In the genomic region with DNA sequence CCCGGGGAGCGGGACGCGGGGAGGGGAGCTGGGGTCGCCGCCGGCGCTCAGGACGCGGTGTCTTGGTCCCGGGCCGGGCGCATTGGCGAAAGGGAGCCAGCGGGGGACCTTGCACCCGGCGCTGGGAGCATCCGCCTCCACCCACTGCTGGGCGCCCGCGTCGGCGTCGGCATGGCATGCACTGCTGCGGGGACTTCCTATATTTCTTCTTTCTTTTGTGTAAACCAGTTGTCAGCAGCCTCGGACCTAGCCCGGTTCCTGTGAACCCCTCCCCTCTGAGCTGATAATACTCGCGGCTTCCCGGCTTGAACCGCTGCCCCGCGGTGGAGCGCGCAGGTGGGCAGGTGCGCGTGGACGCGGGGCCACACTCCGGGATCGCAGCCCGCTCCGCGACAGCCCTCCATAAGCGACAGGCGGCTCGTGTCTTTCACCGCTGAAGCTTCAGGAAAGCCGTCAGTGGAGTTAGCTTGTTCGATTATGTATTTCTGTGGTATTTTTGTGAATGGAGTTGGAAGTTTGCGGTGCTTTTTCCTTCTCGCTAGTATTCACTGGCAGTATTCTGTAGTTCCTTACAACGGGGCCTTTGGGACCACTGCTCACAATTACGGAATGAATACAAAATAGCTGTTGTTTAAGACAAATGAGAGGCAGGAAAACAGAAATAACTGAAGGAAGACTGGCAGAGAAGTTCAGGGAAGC, we compare ENCODE assay signal across 8 cellular contexts. TPM values are rescaled to one million over a fixed set of nuclear protein-coding genes. Genes with fewer than 3 reads are reported as not detected.
DNase-seq lines count a peak whose midpoint lies in the region; TF ChIP-seq lines count a peak whose summit lies in the region.

No MANE protein-coding gene starts in this region.

- H3K4me3 Mint-ChIP-seq in HFFc6 (peak overlapping the region; percentile 92), mesothelial cell of epicardium (peak overlapping the region; percentile 93)
- peak overlapping the region; percentile 93 for H3K4me3 Mint-ChIP-seq in stimulated activated naive CD8-positive, alpha-beta T cell treated with anti-CD3 and anti-CD28 coated beads, Interleukin-15, Interleukin-2, amounts not matched to agents 100 ng/mL and 50 ng/mL, for 24 hours

- H3K4me1 Mint-ChIP-seq in HFFc6 (ENCODE audit: low read depth) (peaks cover 78% of the 10 kb centered on the region), mesothelial cell of epicardium (peaks cover 30% of the 10 kb centered on the region)
- peaks cover 58% of the 10 kb centered on the region for H3K4me1 Mint-ChIP-seq in stimulated activated naive CD8-positive, alpha-beta T cell treated with anti-CD3 and anti-CD28 coated beads, Interleukin-15, Interleukin-2, amounts not matched to agents 100 ng/mL and 50 ng/mL, for 24 hours (ENCODE audit: low read depth)

- H3K9me3 Mint-ChIP-seq in HFFc6 = no peaks in the 10 kb centered on the region
- no peaks in the 10 kb centered on the region for H3K9me3 Mint-ChIP-seq in mesothelial cell of epicardium
- no peaks in the 10 kb centered on the region for H3K9me3 Mint-ChIP-seq in stimulated activated naive CD8-positive, alpha-beta T cell treated with anti-CD3 and anti-CD28 coated beads, Interleukin-15, Interleukin-2, amounts not matched to agents 100 ng/mL and 50 ng/mL, for 24 hours

- H3K36me3 Mint-ChIP-seq in HFFc6 (ENCODE audit: low read depth) = no peaks in the 10 kb centered on the region
- H3K36me3 Mint-ChIP-seq in mesothelial cell of epicardium = no peaks in the 10 kb centered on the region
- no peaks in the 10 kb centered on the region for H3K36me3 Mint-ChIP-seq in stimulated activated naive CD8-positive, alpha-beta T cell treated with anti-CD3 and anti-CD28 coated beads, Interleukin-15, Interleukin-2, amounts not matched to agents 100 ng/mL and 50 ng/mL, for 24 hours (ENCODE audit: low read depth)

- TF ChIP-seq CTCF in GM12865 (IDR thresholded peaks at IDR 0.05; ENCODE audit: insufficient read depth, low read depth, low read length, missing control alignments) (no peak), HFFc6 (IDR thresholded peaks at IDR 0.05) (no peak), mesothelial cell of epicardium (IDR thresholded peaks at IDR 0.05; ENCODE audit: unreplicated experiment) (no peak)

- H3K27ac Mint-ChIP-seq in HFFc6 (peak overlapping the region; percentile 80), mesothelial cell of epicardium (no peak overlapping the region)
- peak overlapping the region; percentile 93 for H3K27ac Mint-ChIP-seq in stimulated activated naive CD8-positive, alpha-beta T cell treated with anti-CD3 and anti-CD28 coated beads, Interleukin-15, Interleukin-2, amounts not matched to agents 100 ng/mL and 50 ng/mL, for 24 hours

- peak overlapping the region; percentile 83 for H3K4me3 ChIP-seq in GM12865 (ENCODE audit: low read depth, low read length)

- H3K27me3 Mint-ChIP-seq in HFFc6 (ENCODE audit: insufficient read depth) = no peaks in the 10 kb centered on the region; the same call in 1 of the 2 replicates
- peaks cover 57% of the 10 kb centered on the region for H3K27me3 Mint-ChIP-seq in mesothelial cell of epicardium (ENCODE audit: low read depth)
- peaks cover 39% of the 10 kb centered on the region for H3K27me3 Mint-ChIP-seq in stimulated activated naive CD8-positive, alpha-beta T cell treated with anti-CD3 and anti-CD28 coated beads, Interleukin-15, Interleukin-2, amounts not matched to agents 100 ng/mL and 50 ng/mL, for 24 hours

- peak; percentile 68 for DNase-seq in GM12865 (ENCODE audit: low read depth)
- DNase-seq in HFFc6 = no peak
- DNase-seq in NAMALWA (ENCODE audit: low spot score) = peak; percentile 47
- peak; percentile 21 to 22 for DNase-seq in activated CD4-positive, alpha-beta T cell treated with anti-CD3 and anti-CD28 coated beads for 4 hours
- peak; percentile 67 for DNase-seq in ecto neural progenitor cell (ENCODE audit: low spot score)
- peak; percentile 22 to 45 for DNase-seq in mesothelial cell of epicardium (ENCODE audit: low spot score in 2 of 2, unreplicated experiment in 2 of 2)
- DNase-seq in KG1 (lab: John Stamatoyannopoulos, UW) = no peak

RNA-seq across cellular contexts. Expression of a gene that starts 0.8 kb away (rescaled TPM):
- 10 to 100 TPM; 23.1 to 47.1 (median 39.9) TPM for total RNA-seq in HFFc6 (2021; fragmentation: NEBNext Ultra II Directional; extraction: Animal tissue kit (Norgen Biotek cat#: 25700))
- 3.8 to 4.2 TPM (median 4.1 TPM) in 3 replicates for total RNA-seq in mesothelial cell of epicardium

Comparison
In these comparisons a context has a peak if more than half of its experiments do, and no peak if none do; other contexts are left out.
1. DNase-seq: peak in GM12865 (single experiment), NAMALWA (single experiment), activated CD4-positive, alpha-beta T cell treated with anti-CD3 and anti-CD28 coated beads for 4 hours (2 of 2), ecto neural progenitor cell (single experiment) and mesothelial cell of epicardium (2 of 2); none in HFFc6 (single experiment) and KG1 (single experiment).
2. Peak in every context shown above with its lines, with median percentiles within 50 percentile points of each other: H3K4me3 Mint-ChIP-seq.